Comparison of ENCODE assay signal across 25 cellular contexts in genomic region chr5:80625230-80625629, GRCh38. TPM values are rescaled to one million over a fixed set of nuclear protein-coding genes. Genes with fewer than 3 reads are reported as not detected.
DNase-seq lines count a peak whose midpoint lies in the region; ATAC-seq, FAIRE-seq and TF ChIP-seq lines count a peak whose summit lies in the region.
"Had no signal": no experiment of that assay in that cellular context is flagged by ENCODE, and none has a peak within 500 bp of the region (broad histone marks: within the 10 kb centered on the region; RNA-seq: fewer than 3 reads in every experiment).

No MANE protein-coding gene starts in this region.

- ATAC-seq in HepG2 (no peak), right lobe of liver (no peak), HG02938 (IDR thresholded peaks at IDR 0.05; ENCODE audit: unreplicated experiment) (no peak), GM23338 (no peak)
- ATAC-seq: A549, HCT116 had no signal

- H3K27ac ChIP-seq in HepG2 (ENCODE audit: extremely low read length, insufficient read depth, low read length) (no peak overlapping the region), right lobe of liver (no peak overlapping the region), PC-9 (0 out of 2 replicates have a peak overlapping the region, but pooled peaks have one; percentile 1), prostate gland (peak overlapping the region in 1 of 2 donors; percentile 40), GM23338 (ENCODE audit: low read depth) (no peak overlapping the region)
- H3K27ac ChIP-seq: A549; BLaER1 treated with 17β-estradiol and CSF1 and Interleukin-3, amounts not matched to agents 10 nM and 100 nM; GM23248 had no signal

- H3K27me3 ChIP-seq in HepG2 (ENCODE audit: control insufficient read depth in 1 of 2, insufficient read depth in 2 of 2, low read length in 2 of 2) (no peaks in the 10 kb centered on the region), right lobe of liver (no peaks in the 10 kb centered on the region), PC-9 (ENCODE audit: insufficient read depth, low read depth) (no peaks in the 10 kb centered on the region), prostate gland (replicated peaks; ENCODE audit: insufficient read depth) (no peaks in the 10 kb centered on the region), GM23338 (ENCODE audit: insufficient read depth) (no peaks in the 10 kb centered on the region)
- H3K27me3 ChIP-seq: BE2C; BLaER1 treated with 17β-estradiol and CSF1 and Interleukin-3, amounts not matched to agents 10 nM and 100 nM had no signal

- H3K36me3 ChIP-seq in HepG2 (replicated peaks in 1 of 2; ENCODE audit: control insufficient read depth in 1 of 2, insufficient read depth in 2 of 2, low read length in 2 of 2) (peaks cover 0 to 5% of the 10 kb centered on the region in 2 experiments; a peak in 2 of 5 replicates), right lobe of liver (no peaks in the 10 kb centered on the region), PC-9 (ENCODE audit: low read depth) (no peaks in the 10 kb centered on the region), prostate gland (no peaks in the 10 kb centered on the region), GM23338 (ENCODE audit: insufficient read depth) (peaks cover 3% of the 10 kb centered on the region; the same call in 1 of the 2 replicates)

- TF ChIP-seq POLR2A in HepG2 (IDR thresholded peaks at IDR 0.05; ENCODE audit: insufficient read depth in 1 of 2, low read depth in 2 of 2, low read length in 2 of 2) (no peak), right lobe of liver (IDR thresholded peaks at IDR 0.05) (no peak), prostate gland (IDR thresholded peaks at IDR 0.05) (no peak)

- no peaks in the 10 kb centered on the region for H4K20me1 ChIP-seq in HepG2 (ENCODE audit: insufficient read depth, low read length)
- H4K20me1 ChIP-seq in PC-9 (ENCODE audit: insufficient read depth), result no peaks in the 10 kb centered on the region
- H4K20me1 ChIP-seq in GM23338 (replicated peaks; ENCODE audit: insufficient read depth), result no peaks in the 10 kb centered on the region
- H4K20me1 ChIP-seq: BLaER1 treated with 17β-estradiol and CSF1 and Interleukin-3, amounts not matched to agents 10 nM and 100 nM had no signal

- no peak overlapping the region for H3K4me3 Mint-ChIP-seq in activated T-helper 1 cell treated with anti-CD3 and anti-CD28 coated beads, Interleukin-12 subunit alpha, Interleukin-12 subunit beta, Interleukin-2, Interleukin-4 antibody, amounts not matched to agents 30 ng/mL and 10 ng/mL and 1 ng/mL, durations not matched to agents 14 hours and 24 hours and 36 hours
- H3K4me3 Mint-ChIP-seq in GM23338, result no peak overlapping the region
- H3K4me3 Mint-ChIP-seq: CD4-positive, alpha-beta memory T cell; H9; HFFc6 had no signal

- POLR2A ChIA-PET in HepG2 (lab: Yijun Ruan, JAX), result no interaction called here
- POLR2A ChIA-PET in PC-9 (lab: Charles Lee; ENCODE audit: unreplicated experiment), result no interaction called here

- CTCF ChIA-PET in HepG2 (lab: Yijun Ruan, JAX; ENCODE audit: low intra/inter-chr PET ratio, low total read pairs), result no interaction called here
- CTCF ChIA-PET in PC-9 (lab: Charles Lee), result no interaction called here

- H3K4me2 ChIP-seq in HepG2 (ENCODE audit: low read depth, low read length) (no peak overlapping the region), PC-9 (no peak overlapping the region), GM23338 (no peak overlapping the region)
- H3K4me2 ChIP-seq: A549; BLaER1 treated with 17β-estradiol and CSF1 and Interleukin-3, amounts not matched to agents 10 nM and 100 nM had no signal

- intact Hi-C loops in HepG2 (cut with micrococcal nuclease; ENCODE audit: unreplicated experiment) (no loop called here), right lobe of liver (cut with DNase I) (no loop called here), PC-9 (cut with micrococcal nuclease; ENCODE audit: unreplicated experiment) (no loop called here), prostate gland (cut with DNase I) (no loop called here)
- intact Hi-C loops in activated T-helper 1 cell treated with anti-CD3 and anti-CD28 coated beads, Interleukin-12 subunit alpha, Interleukin-12 subunit beta, Interleukin-2, Interleukin-4 antibody, amounts not matched to agents 30 ng/mL and 10 ng/mL and 1 ng/mL, durations not matched to agents 14 hours and 24 hours and 36 hours (cut with micrococcal nuclease), result no loop called here

- no peak for FAIRE-seq in HepG2 (lab: Jason Lieb, UNC)
- FAIRE-seq: A549, G401.6, GM12892 had no signal

- no peaks in the 10 kb centered on the region for H3K4me1 Mint-ChIP-seq in activated T-helper 1 cell treated with anti-CD3 and anti-CD28 coated beads, Interleukin-12 subunit alpha, Interleukin-12 subunit beta, Interleukin-2, Interleukin-4 antibody, amounts not matched to agents 30 ng/mL and 10 ng/mL and 1 ng/mL, durations not matched to agents 14 hours and 24 hours and 36 hours (ENCODE audit: low read depth)
- H3K4me1 Mint-ChIP-seq in GM23338, result no peaks in the 10 kb centered on the region
- H3K4me1 Mint-ChIP-seq: CD4-positive, alpha-beta memory T cell had no signal

- H3F3A ChIP-seq in PC-9 (ENCODE audit: insufficient read depth, low read depth), result peaks cover 11% of the 10 kb centered on the region; the same call in 1 of the 2 replicates
- H3F3A ChIP-seq in GM23338 (replicated peaks; ENCODE audit: low read depth), result no peaks in the 10 kb centered on the region

- DNase-seq in HepG2 (ENCODE audit: low spot score) (no peak), right lobe of liver (no peak), PC-9 (no peak), prostate gland (ENCODE audit: low spot score) (peak; percentile 13), RPMI8226 (no peak), GM23338 (ENCODE audit: low spot score) (no peak)
- no peak for DNase-seq in activated T-helper 1 cell treated with anti-CD3 and anti-CD28 coated beads, Interleukin-12 subunit alpha, Interleukin-12 subunit beta, Interleukin-2, Interleukin-4 antibody, amounts not matched to agents 30 ng/mL and 10 ng/mL and 1 ng/mL, durations not matched to agents 14 hours and 24 hours and 36 hours (ENCODE audit: low spot score)
- DNase-seq: 8988T; ACHN; AML-193; BE2C; Caco-2; CD4-positive, alpha-beta memory T cell; DMS153; DND-41; GM23248; H9; HFFc6 had no signal

- BruUV-seq in HepG2 (replicated peaks; lab: Mats Ljungman, UMichigan) (no TSS peak), PC-9 (replicated peaks; lab: Mats Ljungman, UMichigan) (no TSS peak)

- TF ChIP-seq CTCF in HepG2 (CRISPR knock-in tag; IDR thresholded peaks at IDR 0.05) (no peak), right lobe of liver (IDR thresholded peaks at IDR 0.05) (no peak), PC-9 (conservative IDR thresholded peaks at IDR 0.05) (no peak), prostate gland (IDR thresholded peaks at IDR 0.05) (no peak), GM23338 (conservative IDR thresholded peaks at IDR 0.05; ENCODE audit: low read depth in 2 of 2) (no peak)

- in situ Hi-C loops in HepG2 (cut with HindIII; ENCODE audit: extremely low pct_ligation_motif_present, low pct_unique_long_range_greater_than_20kb), result no loop called here

- TF ChIP-seq EP300 in HepG2 (IDR thresholded peaks at IDR 0.05; ENCODE audit: low read depth in 2 of 2, low read length in 2 of 2) (no peak), HepG2 (CRISPR knock-in tag; IDR thresholded peaks at IDR 0.05; ENCODE audit: borderline replicate concordance) (no peak)

- H2AFZ ChIP-seq in HepG2 (ENCODE audit: low read length) (no peak overlapping the region), PC-9 (no peak overlapping the region), GM23338 (no peak overlapping the region)
- H2AFZ ChIP-seq: GM23248 had no signal

- H3K4me3 ChIP-seq in HepG2 (replicated peaks in 1 of 3; ENCODE audit: insufficient read depth in 1 of 3, low read depth in 2 of 3, low read length in 3 of 3) (no peak overlapping the region), right lobe of liver (no peak overlapping the region), PC-9 (no peak overlapping the region), prostate gland (no peak overlapping the region), GM23338 (no peak overlapping the region)
- H3K4me3 ChIP-seq: A549; BLaER1 treated with 17β-estradiol and CSF1 and Interleukin-3, amounts not matched to agents 10 nM and 100 nM; GM23248 had no signal

- H3K79me2 ChIP-seq in HepG2 (ENCODE audit: insufficient read depth, low read length) (no peaks in the 10 kb centered on the region), PC-9 (ENCODE audit: low read depth) (no peaks in the 10 kb centered on the region), GM23338 (replicated peaks; ENCODE audit: insufficient read depth) (no peaks in the 10 kb centered on the region)

- H3K9me3 ChIP-seq in HepG2 (ENCODE audit: low read length) (no peaks in the 10 kb centered on the region), right lobe of liver (no peaks in the 10 kb centered on the region), PC-9 (ENCODE audit: insufficient read depth, low read depth) (no peaks in the 10 kb centered on the region), prostate gland (no peaks in the 10 kb centered on the region)
- H3K9me3 ChIP-seq: A549, BE2C, Caco-2 had no signal

- 94% methylated on average over 5 of the region's 5 CpGs for WGBS in HepG2 (ENCODE audit: low lambda C conversion rate)
- 89% methylated on average over 5 of the region's 5 CpGs for WGBS in right lobe of liver (ENCODE audit: insufficient coverage, low coverage, low lambda C conversion rate, missing lambda C conversion rate)
- 55% methylated on average over 5 of the region's 5 CpGs for WGBS in prostate gland

- no peak overlapping the region for H3K9ac ChIP-seq in HepG2 (ENCODE audit: insufficient read depth, low read depth, low read length)
- H3K9ac ChIP-seq: BLaER1 treated with 17β-estradiol and CSF1 and Interleukin-3, amounts not matched to agents 10 nM and 100 nM; GM23248 had no signal

- peaks cover 22% of the 10 kb centered on the region for H3K36me3 Mint-ChIP-seq in activated T-helper 1 cell treated with anti-CD3 and anti-CD28 coated beads, Interleukin-12 subunit alpha, Interleukin-12 subunit beta, Interleukin-2, Interleukin-4 antibody, amounts not matched to agents 30 ng/mL and 10 ng/mL and 1 ng/mL, durations not matched to agents 14 hours and 24 hours and 36 hours (ENCODE audit: low read depth)
- peaks cover 20% of the 10 kb centered on the region for H3K36me3 Mint-ChIP-seq in GM23338 (ENCODE audit: low read depth)

- no peak for TF ChIP-seq RAD21 in HepG2 (CRISPR knock-in tag; IDR thresholded peaks at IDR 0.05)

- H3K9me3 Mint-ChIP-seq in activated T-helper 1 cell treated with anti-CD3 and anti-CD28 coated beads, Interleukin-12 subunit alpha, Interleukin-12 subunit beta, Interleukin-2, Interleukin-4 antibody, amounts not matched to agents 30 ng/mL and 10 ng/mL and 1 ng/mL, durations not matched to agents 14 hours and 24 hours and 36 hours, result no peaks in the 10 kb centered on the region
- H3K9me3 Mint-ChIP-seq in GM23338, result no peaks in the 10 kb centered on the region
- H3K9me3 Mint-ChIP-seq: CD4-positive, alpha-beta memory T cell; H9; HFFc6 had no signal

- H3K27ac Mint-ChIP-seq in activated T-helper 1 cell treated with anti-CD3 and anti-CD28 coated beads, Interleukin-12 subunit alpha, Interleukin-12 subunit beta, Interleukin-2, Interleukin-4 antibody, amounts not matched to agents 30 ng/mL and 10 ng/mL and 1 ng/mL, durations not matched to agents 14 hours and 24 hours and 36 hours, result peak overlapping the region; percentile 48
- no peak overlapping the region for H3K27ac Mint-ChIP-seq in GM23338
- H3K27ac Mint-ChIP-seq: HFFc6 had no signal

- no peaks in the 10 kb centered on the region for H3K9me2 ChIP-seq in PC-9 (ENCODE audit: insufficient read depth)
- H3K9me2 ChIP-seq in GM23338 (ENCODE audit: insufficient read depth), result no peaks in the 10 kb centered on the region

- no peaks in the 10 kb centered on the region for H3K27me3 Mint-ChIP-seq in activated T-helper 1 cell treated with anti-CD3 and anti-CD28 coated beads, Interleukin-12 subunit alpha, Interleukin-12 subunit beta, Interleukin-2, Interleukin-4 antibody, amounts not matched to agents 30 ng/mL and 10 ng/mL and 1 ng/mL, durations not matched to agents 14 hours and 24 hours and 36 hours (ENCODE audit: insufficient read depth)
- H3K27me3 Mint-ChIP-seq in GM23338 (ENCODE audit: insufficient read depth, low read depth, poor library complexity), result peaks cover 2% of the 10 kb centered on the region
- H3K27me3 Mint-ChIP-seq: CD4-positive, alpha-beta memory T cell had no signal

- H3K4me1 ChIP-seq in HepG2 (ENCODE audit: insufficient read depth, low read length) (peaks cover 13% of the 10 kb centered on the region), right lobe of liver (peaks cover 0 to 10% (median 5%) of the 10 kb centered on the region in 4 donors), PC-9 (replicated peaks; ENCODE audit: insufficient read depth) (no peaks in the 10 kb centered on the region), prostate gland (replicated peaks) (no peaks in the 10 kb centered on the region), GM23338 (ENCODE audit: insufficient read depth) (no peaks in the 10 kb centered on the region)
- H3K4me1 ChIP-seq: A549, Caco-2 had no signal

RNA-seq across cellular contexts. Expression of gene MSH3, which starts 29.2 kb away (rescaled TPM):
- total RNA-seq in HepG2 (2016; rRNA removed; fragmentation: Illumina TruSeq; extraction: Trizol) (16.4 and 19.6 TPM in 2 replicates), right lobe of liver (10 to 100 TPM in 4 of 6 experiments, 1 to 10 TPM in 2; 7.8 to 13.1 (median 10.8) TPM), PC-9 (2021) (14.4 and 16.9 TPM in 2 replicates), prostate gland (10 to 100 TPM; 12.6 to 14.9 TPM)
- 21.1 and 23.7 TPM in 2 replicates for total RNA-seq in HepG2 (2016; cell fraction: cytosol; rRNA removed; fragmentation: Illumina TruSeq; extraction: Trizol; ENCODE audit: low read depth)
- total RNA-seq in HepG2 (2016; cell fraction: insoluble cytoplasmic fraction; rRNA removed; fragmentation: Illumina TruSeq; extraction: Trizol), result 15.4 and 19.9 TPM in 2 replicates
- 14.0 TPM in 2 replicates for total RNA-seq in HepG2 (2016; cell fraction: membrane; rRNA removed; fragmentation: Illumina TruSeq; extraction: Trizol)
- total RNA-seq in HepG2 (2016; cell fraction: nucleus; rRNA removed; fragmentation: Illumina TruSeq; extraction: Trizol), result 23.0 and 25.3 TPM in 2 replicates
- polyA plus RNA-seq in HepG2 (2011; rRNA removed) (2.9 and 4.0 TPM in 2 replicates), GM23338 (2016; fragmentation: Nextera tagmentation; extraction: Ambion mirVana) (9.1 and 13.3 TPM in 2 replicates)
- 1.9 and 2.5 TPM in 2 replicates for polyA plus RNA-seq in HepG2 (2011; cell fraction: cytosol; rRNA removed)
- 1.6 and 1.7 TPM in 2 replicates for polyA plus RNA-seq in HepG2 (2011; cell fraction: nucleus; rRNA removed)
- 5.0 and 6.0 TPM in 2 replicates for polyA plus RNA-seq in HepG2 (2012)
- 0.79 and 0.83 TPM in 2 replicates for polyA plus RNA-seq in HepG2 (2016; cell fraction: cytosol; fragmentation: Illumina TruSeq; extraction: Trizol; ENCODE audit: low read depth)
- 11.2 and 11.9 TPM in 2 replicates for polyA plus RNA-seq in HepG2 (2016; cell fraction: insoluble cytoplasmic fraction; fragmentation: Illumina TruSeq; extraction: Trizol; ENCODE audit: low read depth)
- polyA plus RNA-seq in HepG2 (2016; cell fraction: membrane; fragmentation: Illumina TruSeq; extraction: Trizol; ENCODE audit: low read depth), result 2.0 and 2.1 TPM in 2 replicates
- polyA plus RNA-seq in HepG2 (2016; cell fraction: nucleus; fragmentation: Illumina TruSeq; extraction: Trizol; ENCODE audit: insufficient read depth, low read depth), result 6.7 and 7.3 TPM in 2 replicates
- polyA minus RNA-seq in HepG2 (2011; rRNA and poly(A)+ RNA removed; ENCODE audit: low replicate concordance), result 4.5 and 8.0 TPM in 2 replicates
- 6.8 and 7.2 TPM in 2 replicates for polyA minus RNA-seq in HepG2 (2011; cell fraction: cytosol; rRNA and poly(A)+ RNA removed)
- polyA minus RNA-seq in HepG2 (2011; cell fraction: nucleus; rRNA and poly(A)+ RNA removed), result 25.1 and 28.5 TPM in 2 replicates
- total RNA-seq in activated T-helper 1 cell treated with anti-CD3 and anti-CD28 coated beads, Interleukin-12 subunit alpha, Interleukin-12 subunit beta, Interleukin-2, Interleukin-4 antibody, amounts not matched to agents 30 ng/mL and 10 ng/mL and 1 ng/mL, durations not matched to agents 14 hours and 24 hours and 36 hours, result 20.2 and 20.7 TPM in 2 replicates
- 16.6 and 17.1 TPM in 2 replicates for total RNA-seq in GM23338 (2014; rRNA removed; shearing (Covaris generic))

RNA-seq across cellular contexts. Expression of gene DHFR, which starts 29.6 kb away (rescaled TPM):
- 59.0 and 77.6 TPM in 2 replicates for total RNA-seq in HepG2 (2016; rRNA removed; fragmentation: Illumina TruSeq; extraction: Trizol)
- 6.9 and 8.9 TPM in 2 replicates for total RNA-seq in HepG2 (2016; cell fraction: cytosol; rRNA removed; fragmentation: Illumina TruSeq; extraction: Trizol; ENCODE audit: low read depth)
- 60.7 and 85.7 TPM in 2 replicates for total RNA-seq in HepG2 (2016; cell fraction: insoluble cytoplasmic fraction; rRNA removed; fragmentation: Illumina TruSeq; extraction: Trizol)
- 30.0 and 33.9 TPM in 2 replicates for total RNA-seq in HepG2 (2016; cell fraction: membrane; rRNA removed; fragmentation: Illumina TruSeq; extraction: Trizol)
- total RNA-seq in HepG2 (2016; cell fraction: nucleus; rRNA removed; fragmentation: Illumina TruSeq; extraction: Trizol), result 25.8 and 26.7 TPM in 2 replicates
- polyA plus RNA-seq in HepG2 (2011; rRNA removed), result 15.4 and 22.8 TPM in 2 replicates
- polyA plus RNA-seq in HepG2 (2011; cell fraction: cytosol; rRNA removed), result 14.6 and 14.7 TPM in 2 replicates
- polyA plus RNA-seq in HepG2 (2011; cell fraction: nucleus; rRNA removed), result 10.6 and 10.7 TPM in 2 replicates
- polyA plus RNA-seq in HepG2 (2012), result 9.9 and 21.3 TPM in 2 replicates
- 9.7 and 10.2 TPM in 2 replicates for polyA plus RNA-seq in HepG2 (2016; cell fraction: cytosol; fragmentation: Illumina TruSeq; extraction: Trizol; ENCODE audit: low read depth)
- 91.9 and 106 TPM in 2 replicates for polyA plus RNA-seq in HepG2 (2016; cell fraction: insoluble cytoplasmic fraction; fragmentation: Illumina TruSeq; extraction: Trizol; ENCODE audit: low read depth)
- polyA plus RNA-seq in HepG2 (2016; cell fraction: membrane; fragmentation: Illumina TruSeq; extraction: Trizol; ENCODE audit: low read depth), result 23.7 and 24.9 TPM in 2 replicates
- polyA plus RNA-seq in HepG2 (2016; cell fraction: nucleus; fragmentation: Illumina TruSeq; extraction: Trizol; ENCODE audit: insufficient read depth, low read depth), result 43.3 and 48.3 TPM in 2 replicates
- 17.6 and 77.2 TPM in 2 replicates for polyA minus RNA-seq in HepG2 (2011; rRNA and poly(A)+ RNA removed; ENCODE audit: low replicate concordance)
- 17.2 and 26.2 TPM in 2 replicates for polyA minus RNA-seq in HepG2 (2011; cell fraction: cytosol; rRNA and poly(A)+ RNA removed)
- 14.4 and 17.8 TPM in 2 replicates for polyA minus RNA-seq in HepG2 (2011; cell fraction: nucleus; rRNA and poly(A)+ RNA removed)
- 10 to 100 TPM; 15.3 to 29.2 (median 22.2) TPM for total RNA-seq in right lobe of liver
- total RNA-seq in PC-9 (2021), result 28.7 and 45.3 TPM in 2 replicates
- total RNA-seq in activated T-helper 1 cell treated with anti-CD3 and anti-CD28 coated beads, Interleukin-12 subunit alpha, Interleukin-12 subunit beta, Interleukin-2, Interleukin-4 antibody, amounts not matched to agents 30 ng/mL and 10 ng/mL and 1 ng/mL, durations not matched to agents 14 hours and 24 hours and 36 hours, result 55.9 and 60.3 TPM in 2 replicates
- 10 to 100 TPM in 1 of 2 donors, 1 to 10 TPM in 1; 6.8 to 15.7 TPM for total RNA-seq in prostate gland
- 82.8 and 95.6 TPM in 2 replicates for total RNA-seq in GM23338 (2014; rRNA removed; shearing (Covaris generic))
- polyA plus RNA-seq in GM23338 (2016; fragmentation: Nextera tagmentation; extraction: Ambion mirVana), result 48.7 and 56.2 TPM in 2 replicates

RNA-seq across cellular contexts. Expression of gene ANKRD34B, which starts 55.1 kb away (rescaled TPM):
- total RNA-seq in HepG2 (2016; rRNA removed; fragmentation: Illumina TruSeq; extraction: Trizol), result 0.04 and 0.06 TPM in 2 replicates
- total RNA-seq in HepG2 (2016; cell fraction: cytosol; rRNA removed; fragmentation: Illumina TruSeq; extraction: Trizol; ENCODE audit: low read depth), result not detected in 2 replicates
- total RNA-seq in HepG2 (2016; cell fraction: insoluble cytoplasmic fraction; rRNA removed; fragmentation: Illumina TruSeq; extraction: Trizol), result 0.06 TPM in 1 of 2 replicates, not detected in the other
- total RNA-seq in HepG2 (2016; cell fraction: membrane; rRNA removed; fragmentation: Illumina TruSeq; extraction: Trizol), result 0.07 TPM in 1 of 2 replicates, not detected in the other
- not detected in 2 replicates for total RNA-seq in HepG2 (2016; cell fraction: nucleus; rRNA removed; fragmentation: Illumina TruSeq; extraction: Trizol)
- polyA plus RNA-seq in HepG2 (2011; rRNA removed), result 0.01 TPM in 1 of 2 replicates, not detected in the other
- polyA plus RNA-seq in HepG2 (2011; cell fraction: cytosol; rRNA removed), result 0.01 TPM in 1 of 2 replicates, not detected in the other
- polyA plus RNA-seq in HepG2 (2011; cell fraction: nucleus; rRNA removed), result 0.03 TPM in 1 of 2 replicates, not detected in the other
- not detected in 2 replicates for polyA plus RNA-seq in HepG2 (2012)
- not detected in 2 replicates for polyA plus RNA-seq in HepG2 (2016; cell fraction: cytosol; fragmentation: Illumina TruSeq; extraction: Trizol; ENCODE audit: low read depth)
- 0.08 TPM in 2 replicates for polyA plus RNA-seq in HepG2 (2016; cell fraction: insoluble cytoplasmic fraction; fragmentation: Illumina TruSeq; extraction: Trizol; ENCODE audit: low read depth)
- not detected in 2 replicates for polyA plus RNA-seq in HepG2 (2016; cell fraction: membrane; fragmentation: Illumina TruSeq; extraction: Trizol; ENCODE audit: low read depth)
- 0.11 TPM in 2 replicates for polyA plus RNA-seq in HepG2 (2016; cell fraction: nucleus; fragmentation: Illumina TruSeq; extraction: Trizol; ENCODE audit: insufficient read depth, low read depth)
- not detected in 2 replicates for polyA minus RNA-seq in HepG2 (2011; rRNA and poly(A)+ RNA removed; ENCODE audit: low replicate concordance)
- not detected in 2 replicates for polyA minus RNA-seq in HepG2 (2011; cell fraction: cytosol; rRNA and poly(A)+ RNA removed)
- not detected in 2 replicates for polyA minus RNA-seq in HepG2 (2011; cell fraction: nucleus; rRNA and poly(A)+ RNA removed)
- under 1 TPM in 1 of 6 experiments, not detected in 5; 0.07 TPM for total RNA-seq in right lobe of liver
- 0.15 and 0.26 TPM in 2 replicates for total RNA-seq in PC-9 (2021)
- not detected in 2 replicates for total RNA-seq in activated T-helper 1 cell treated with anti-CD3 and anti-CD28 coated beads, Interleukin-12 subunit alpha, Interleukin-12 subunit beta, Interleukin-2, Interleukin-4 antibody, amounts not matched to agents 30 ng/mL and 10 ng/mL and 1 ng/mL, durations not matched to agents 14 hours and 24 hours and 36 hours
- total RNA-seq in prostate gland, result under 1 TPM in 1 of 2 donors, not detected in 1; 0.18 TPM
- 1.5 and 2.9 TPM in 2 replicates for total RNA-seq in GM23338 (2014; rRNA removed; shearing (Covaris generic))
- polyA plus RNA-seq in GM23338 (2016; fragmentation: Nextera tagmentation; extraction: Ambion mirVana), result 1.6 and 1.7 TPM in 2 replicates
- total RNA-seq: CD4-positive, alpha-beta memory T cell; GM23248; H4; HFFc6 had no signal
- polyA plus RNA-seq: CD4-positive, alpha-beta memory T cell; GM23248 had no signal
